ENCODE assay signal across 1 cellular context in genomic region chr1:209855623-209856022, GRCh38.
TF ChIP-seq lines count a peak whose summit lies in the region.

No MANE protein-coding gene starts in this region.

TF ChIP-seq in HepG2, 621 proteins besides CTCF, POLR2A, EP300 and RAD21:
- TF ChIP-seq ARID5B (CRISPR knock-in tag; IDR thresholded peaks at IDR 0.05) (no peak), ZNF709 (CRISPR knock-in tag; IDR thresholded peaks at IDR 0.05) (no peak), TFE3 (CRISPR knock-in tag; IDR thresholded peaks at IDR 0.05) (no peak), MIER3 (CRISPR knock-in tag; IDR thresholded peaks at IDR 0.05; ENCODE audit: borderline replicate concordance) (no peak), BRCA1 (CRISPR knock-in tag; IDR thresholded peaks at IDR 0.05) (no peak), KDM3A (CRISPR knock-in tag; IDR thresholded peaks at IDR 0.05; ENCODE audit: low read depth) (no peak), ZIK1 (CRISPR knock-in tag; IDR thresholded peaks at IDR 0.05; ENCODE audit: borderline replicate concordance, low read depth) (no peak), ZNF549 (CRISPR knock-in tag; IDR thresholded peaks at IDR 0.05) (no peak), ZNF781 (CRISPR knock-in tag; IDR thresholded peaks at IDR 0.05; ENCODE audit: borderline replicate concordance, not compliant biosample characterization) (no peak), ZBTB14 (CRISPR knock-in tag; IDR thresholded peaks at IDR 0.05) (no peak), ZMYM2 (CRISPR knock-in tag; IDR thresholded peaks at IDR 0.05) (no peak), ZNF510 (CRISPR knock-in tag; IDR thresholded peaks at IDR 0.05; ENCODE audit: low read depth) (no peak)
